ENCODE assay signal across 8 cellular contexts in the genomic region with DNA sequence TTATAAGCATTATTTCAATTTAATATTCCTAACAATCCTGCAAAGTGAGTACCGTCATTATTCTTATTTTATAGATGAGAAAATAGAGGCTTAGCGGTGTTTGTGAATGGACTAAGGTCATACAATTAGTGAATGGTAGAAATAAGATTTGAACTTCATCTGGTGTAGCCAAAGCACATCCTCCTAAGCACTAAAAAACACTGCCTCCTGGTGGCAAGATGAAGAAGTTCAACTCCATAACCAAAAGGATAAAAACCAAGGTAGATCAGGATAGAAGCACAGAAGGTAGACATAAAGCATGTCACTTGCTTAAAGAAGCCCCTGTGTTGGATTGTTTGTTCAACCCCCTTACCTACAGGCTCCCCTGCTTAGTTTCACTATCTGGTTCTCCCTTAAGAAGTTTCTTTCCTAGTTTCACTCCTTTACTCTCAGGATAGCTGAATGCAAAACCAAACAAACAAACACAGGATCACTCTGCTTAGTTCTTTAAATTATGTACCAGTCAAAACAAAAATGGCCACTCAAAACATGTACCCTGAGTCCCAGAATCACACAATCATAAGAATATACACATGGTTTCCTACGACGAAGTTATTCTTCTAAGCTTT. TPM values are rescaled to one million over a fixed set of nuclear protein-coding genes. Genes with fewer than 3 reads are reported as not detected.
A peak's percentile ranks its signal among the peaks of the same experiment; 100 is the strongest.
DNase-seq lines count a peak whose midpoint lies in the region; ATAC-seq lines count a peak whose summit lies in the region.

No MANE protein-coding gene starts in this region.

- peaks cover 23% of the 10 kb centered on the region for H3K4me1 Mint-ChIP-seq in T-helper 17 cell

- intact Hi-C loops in left colon (cut with DNase I, micrococcal nuclease): no loop called here

- H3K27ac Mint-ChIP-seq in T-helper 17 cell: peak overlapping the region; percentile 63

- DNase-seq in DMS 273 (lab: John Stamatoyannopoulos, UW; ENCODE audit: unreplicated experiment): peak; percentile 44
- DNase-seq in T-helper 17 cell: no peak
- peak; percentile 21 for DNase-seq in left kidney (ENCODE audit: low read depth, low spot score)
- no peak for DNase-seq in left colon
- no peak for DNase-seq in hypothalamus (lab: John Stamatoyannopoulos, UW)
- DNase-seq in NCI-H187 treated with DMSO at 0.1 percent for 48 hours (lab: John Stamatoyannopoulos, UW): no peak
- DNase-seq in globus pallidus (ENCODE audit: low spot score): no peak

- H3K4me3 Mint-ChIP-seq in T-helper 17 cell: no peak overlapping the region

- no peaks in the 10 kb centered on the region for H3K9me3 ChIP-seq in T-helper 17 cell (ENCODE audit: control insufficient read depth, low read length, poor library complexity, severe bottlenecking)

- ATAC-seq in GM21717 (IDR thresholded peaks at IDR 0.05; ENCODE audit: unreplicated experiment) (peak; percentile 42), T-helper 17 cell (peak; percentile 55), left colon (no peak)

- no peaks in the 10 kb centered on the region for H3K36me3 Mint-ChIP-seq in T-helper 17 cell (ENCODE audit: low read depth)

- no peaks in the 10 kb centered on the region for H3K27me3 Mint-ChIP-seq in T-helper 17 cell

RNA-seq across cellular contexts. Expression of gene AIM2, which starts 12.7 kb away (rescaled TPM):
- total RNA-seq in T-helper 17 cell (1 to 10 TPM; 3.4 to 6.0 TPM), left colon (1 to 10 TPM in 1 of 2 donors, under 1 TPM in 1; 0.92 to 1.1 TPM)

Comparison
In these comparisons a context has a peak if more than half of its experiments do, and no peak if none do; other contexts are left out.
1. DNase-seq: peak in DMS 273 (single experiment) and left kidney (single experiment); none in T-helper 17 cell (0 of 3), left colon (0 of 2), hypothalamus (0 of 51), NCI-H187 treated with DMSO at 0.1 percent for 48 hours (single experiment) and globus pallidus (single experiment).